Comparison of ENCODE assay signal across 19 cellular contexts in genomic region chr6:7207688-7208087, GRCh38.
A peak's percentile ranks its signal among the peaks of the same experiment; 100 is the strongest.
DNase-seq lines count a peak whose midpoint lies in the region; ATAC-seq and TF ChIP-seq lines count a peak whose summit lies in the region.
"Had no signal": no experiment of that assay in that cellular context is flagged by ENCODE, and none has a peak within 500 bp of the region (broad histone marks: within the 10 kb centered on the region; RNA-seq: fewer than 3 reads in every experiment).

No MANE protein-coding gene starts in this region.

- H3K4me1 Mint-ChIP-seq in stimulated activated naive B cell treated with anti-CD40 and anti-IgM and Interleukin-4, amounts not matched to agents 10 μg/mL and 1 μg/mL and 100 μg/mL, for 72 hours = peaks cover 30 to 46% of the 10 kb centered on the region in 2 donors
- peaks cover 6 to 17% (median 9%) of the 10 kb centered on the region in 3 donors for H3K4me1 Mint-ChIP-seq in CD8-positive, alpha-beta memory T cell

- H3K27ac Mint-ChIP-seq in stimulated activated naive B cell treated with anti-CD40 and anti-IgM and Interleukin-4, amounts not matched to agents 10 μg/mL and 1 μg/mL and 100 μg/mL, for 72 hours = no peak overlapping the region
- H3K27ac Mint-ChIP-seq in CD8-positive, alpha-beta memory T cell = peak overlapping the region in 1 of 8 donors; percentile 77

- H3K4me1 ChIP-seq in BLaER1 treated with 17β-estradiol and CSF1 and Interleukin-3, amounts not matched to agents 10 nM and 100 nM = peaks cover under 1 to 62% (median 28%) of the 10 kb centered on the region in 10 experiments; a peak in 19 of 20 replicates
- no peaks in the 10 kb centered on the region for H3K4me1 ChIP-seq in CD8-positive, alpha-beta memory T cell (ENCODE audit: insufficient read depth, low read length)
- H3K4me1 ChIP-seq: SJSA1 had no signal

- H3K36me3 ChIP-seq in BLaER1 treated with 17β-estradiol and CSF1 and Interleukin-3, amounts not matched to agents 10 nM and 100 nM = peaks cover 77 to 99% (median 93%) of the 10 kb centered on the region in 11 experiments
- peaks cover 17% of the 10 kb centered on the region for H3K36me3 ChIP-seq in CD8-positive, alpha-beta memory T cell (ENCODE audit: insufficient read depth, low read length)

- no peaks in the 10 kb centered on the region for H3K27me3 ChIP-seq in BLaER1 treated with 17β-estradiol and CSF1 and Interleukin-3, amounts not matched to agents 10 nM and 100 nM
- no peaks in the 10 kb centered on the region for H3K27me3 ChIP-seq in CD8-positive, alpha-beta memory T cell (ENCODE audit: insufficient read depth, low read length, poor library complexity, severe bottlenecking)
- H3K27me3 ChIP-seq: SJSA1 had no signal

- CTCF ChIA-PET in CD8-positive, alpha-beta memory T cell (lab: Charles Lee) = no interaction called here

- peaks cover 0 to 44% (median 11%) of the 10 kb centered on the region in 11 experiments; a peak in 13 of 22 replicates for H4K20me1 ChIP-seq in BLaER1 treated with 17β-estradiol and CSF1 and Interleukin-3, amounts not matched to agents 10 nM and 100 nM

- H3K4me3 Mint-ChIP-seq in stimulated activated naive B cell treated with anti-CD40 and anti-IgM and Interleukin-4, amounts not matched to agents 10 μg/mL and 1 μg/mL and 100 μg/mL, for 72 hours = no peak overlapping the region
- H3K4me3 Mint-ChIP-seq in CD8-positive, alpha-beta memory T cell = no peak overlapping the region
- H3K4me3 Mint-ChIP-seq: H9 had no signal

- DNase-seq in MV-4-11 (lab: John Stamatoyannopoulos, UW) = peak; percentile 32
- peak; percentile 11 for DNase-seq in fibroblast of mammary gland (ENCODE audit: low read depth)
- no peak for DNase-seq in stimulated activated naive B cell treated with anti-CD40 and anti-IgM and Interleukin-4, amounts not matched to agents 10 μg/mL and 1 μg/mL and 100 μg/mL, for 72 hours
- DNase-seq in CD8-positive, alpha-beta memory T cell = no peak
- no peak for DNase-seq in iPS-NIHi7 (ENCODE audit: extremely low spot score)
- DNase-seq: AML-193, C1 segment of cervical spinal cord, DMS153, H9, KG1, MM.1S, NCI-H2029 treated with DMSO at 0.1 percent for 48 hours, NCI-H446 treated with DMSO at 0.1 percent for 48 hours, NCI-H526 treated with DMSO at 0.1 percent for 48 hours, PC-9 had no signal

- H3K9ac ChIP-seq in BLaER1 treated with 17β-estradiol and CSF1 and Interleukin-3, amounts not matched to agents 10 nM and 100 nM = no peak overlapping the region

- no peak overlapping the region for H3K27ac ChIP-seq in BLaER1 treated with 17β-estradiol and CSF1 and Interleukin-3, amounts not matched to agents 10 nM and 100 nM
- no peak overlapping the region for H3K27ac ChIP-seq in CD8-positive, alpha-beta memory T cell (ENCODE audit: low read depth, low read length)
- H3K27ac ChIP-seq: PC-9, SJSA1 had no signal

- no peaks in the 10 kb centered on the region for H3K9me3 ChIP-seq in BLaER1 treated with 17β-estradiol and CSF1 and Interleukin-3, amounts not matched to agents 10 nM and 100 nM (replicated peaks in 1 of 11)
- H3K9me3 ChIP-seq in CD8-positive, alpha-beta memory T cell (ENCODE audit: low read length) = no peaks in the 10 kb centered on the region
- H3K9me3 ChIP-seq: SJSA1 had no signal

- peak overlapping the region in 9 of 11 experiments; percentile 1 to 74 (median 36); a peak in 15 of 22 replicates for H3K4me2 ChIP-seq in BLaER1 treated with 17β-estradiol and CSF1 and Interleukin-3, amounts not matched to agents 10 nM and 100 nM
- H3K4me2 ChIP-seq: PC-9 had no signal

- no peak overlapping the region for H3K4me3 ChIP-seq in BLaER1 treated with 17β-estradiol and CSF1 and Interleukin-3, amounts not matched to agents 10 nM and 100 nM
- H3K4me3 ChIP-seq in fibroblast of mammary gland (ENCODE audit: control insufficient read depth, low read depth, low read length) = no peak overlapping the region
- H3K4me3 ChIP-seq in CD8-positive, alpha-beta memory T cell (ENCODE audit: low read length) = no peak overlapping the region
- H3K4me3 ChIP-seq: PC-9, SJSA1 had no signal

- peaks cover 40 to 59% of the 10 kb centered on the region in 2 donors for H3K36me3 Mint-ChIP-seq in stimulated activated naive B cell treated with anti-CD40 and anti-IgM and Interleukin-4, amounts not matched to agents 10 μg/mL and 1 μg/mL and 100 μg/mL, for 72 hours
- H3K36me3 Mint-ChIP-seq in CD8-positive, alpha-beta memory T cell = peaks cover 4 to 74% (median 18%) of the 10 kb centered on the region in 3 donors

- TF ChIP-seq CTCF in fibroblast of mammary gland (conservative IDR thresholded peaks at IDR 0.05; ENCODE audit: control insufficient read depth, insufficient read depth, low read depth, low read length) = no peak

- no peaks in the 10 kb centered on the region for H3K27me3 Mint-ChIP-seq in stimulated activated naive B cell treated with anti-CD40 and anti-IgM and Interleukin-4, amounts not matched to agents 10 μg/mL and 1 μg/mL and 100 μg/mL, for 72 hours
- no peaks in the 10 kb centered on the region for H3K27me3 Mint-ChIP-seq in CD8-positive, alpha-beta memory T cell

- peak; percentile 59 to 72 for ATAC-seq in stimulated activated naive B cell treated with anti-CD40 and anti-IgM and Interleukin-4, amounts not matched to agents 10 μg/mL and 1 μg/mL and 100 μg/mL, for 72 hours (replicated peaks)
- no peak for ATAC-seq in HG02798 (IDR thresholded peaks at IDR 0.05; ENCODE audit: poor library complexity, unreplicated experiment)
- ATAC-seq: Right ventricle myocardium inferior had no signal

- POLR2A ChIA-PET in CD8-positive, alpha-beta memory T cell (lab: Charles Lee) = interaction anchor here (0.5 kb wide), 1 partner anchor 10 kb away, joined by 3 read pairs; no protein-coding TSS in a partner anchor

- H3K9me3 Mint-ChIP-seq in stimulated activated naive B cell treated with anti-CD40 and anti-IgM and Interleukin-4, amounts not matched to agents 10 μg/mL and 1 μg/mL and 100 μg/mL, for 72 hours = no peaks in the 10 kb centered on the region
- no peaks in the 10 kb centered on the region for H3K9me3 Mint-ChIP-seq in CD8-positive, alpha-beta memory T cell
- H3K9me3 Mint-ChIP-seq: H9 had no signal

Comparison
In these comparisons a context has a peak if more than half of its experiments do, and no peak if none do; other contexts are left out.
1. DNase-seq: peak in MV-4-11 (single experiment) and fibroblast of mammary gland (single experiment); none in stimulated activated naive B cell treated with anti-CD40 and anti-IgM and Interleukin-4, amounts not matched to agents 10 μg/mL and 1 μg/mL and 100 μg/mL, for 72 hours (single experiment), CD8-positive, alpha-beta memory T cell (0 of 5) and iPS-NIHi7 (single experiment).